ENCODE assay signal across 8 cellular contexts in genomic region chr4:185395956-185396723, GRCh38. TPM values are rescaled to one million over a fixed set of nuclear protein-coding genes. Genes with fewer than 3 reads are reported as not detected.
DNase-seq lines count a peak whose midpoint lies in the region; ATAC-seq, FAIRE-seq and TF ChIP-seq lines count a peak whose summit lies in the region.

No MANE protein-coding gene starts in this region.

- no peaks in the 10 kb centered on the region for H3K9me3 ChIP-seq in heart right ventricle
- H3K9me3 ChIP-seq in upper lobe of left lung: no peaks in the 10 kb centered on the region

- H3K4me1 ChIP-seq in heart right ventricle (peaks cover 7 to 47% (median 43%) of the 10 kb centered on the region in 9 donors), upper lobe of left lung (peaks cover 12 to 27% (median 17%) of the 10 kb centered on the region in 4 donors)

- TF ChIP-seq EP300 in upper lobe of left lung (IDR thresholded peaks at IDR 0.05): peak in 2 of 4 donors; percentile 2 to 45

- WGBS in adipose tissue, 3 donors: 0% methylated on average over 91 to 98 of the region's 98 CpGs
- 0 to 1% methylated on average over 98 of the region's 98 CpGs for WGBS in heart right ventricle, 2 donors
- WGBS in upper lobe of left lung, 2 donors: 1% methylated on average over 18 to 46 of the region's 98 CpGs

- peak overlapping the region; percentile 58 to 83 (median 73) for H3K4me3 ChIP-seq in heart right ventricle
- peak overlapping the region; percentile 72 to 93 (median 81) for H3K4me3 ChIP-seq in upper lobe of left lung

- intact Hi-C loops in heart right ventricle (cut with DNase I) (loop anchor here in 8 of 10 donors (2.0 to 10.0 kb wide), 8 partner anchors 29 to 209 kb away; partner anchors contain the start of genes CFAP97 (in 3 of the 8), CCDC110 (in 1 of the 8), SNX25 (in 1 of the 8) and UFSP2 (in 1 of the 8)), posterior cingulate gyrus (cut with DNase I) (loop anchor here (2.0 to 10.0 kb wide), 3 partner anchors 75 to 194 kb away; partner anchors contain the start of genes CCDC110 and CFAP97)

- TF ChIP-seq CTCF in heart right ventricle (IDR thresholded peaks at IDR 0.05) (no peak), upper lobe of left lung (IDR thresholded peaks at IDR 0.05) (peak in 3 of 6 experiments; percentile 17 to 27 (median 26))

- H3K27ac ChIP-seq in adipose tissue (ENCODE audit: low read depth, low read length) (peak overlapping the region; percentile 98), heart right ventricle (peak overlapping the region; percentile 98 to 100 (median 99)), upper lobe of left lung (peak overlapping the region; percentile 98 to 99 (median 98))

- no peaks in the 10 kb centered on the region for H3K27me3 ChIP-seq in heart right ventricle
- H3K27me3 ChIP-seq in upper lobe of left lung: no peaks in the 10 kb centered on the region

- peak; percentile 97 for FAIRE-seq in GM12891 (lab: Jason Lieb, UNC)

- TF ChIP-seq POLR2A in GM12891 (IDR thresholded peaks at IDR 0.05; ENCODE audit: low read depth, low read length) (peak; percentile 67; the same call in 1 of the 2 replicates), upper lobe of left lung (IDR thresholded peaks at IDR 0.05) (peak in 3 of 4 donors; percentile 69 to 89 (median 79))

- H3K36me3 ChIP-seq in heart right ventricle: peaks cover 0 to 29% (median 6%) of the 10 kb centered on the region in 9 donors
- peaks cover 0 to 10% (median 3%) of the 10 kb centered on the region in 4 donors for H3K36me3 ChIP-seq in upper lobe of left lung

- peak; percentile 79 for ATAC-seq in HG02798 (IDR thresholded peaks at IDR 0.05; ENCODE audit: poor library complexity, unreplicated experiment)
- ATAC-seq in heart right ventricle: peak; percentile 96 to 99 (median 97)
- ATAC-seq in upper lobe of left lung (ENCODE audit: low FRiP score in 2 of 2): peak; percentile 98 to 99

- DNase-seq in GM12891 (ENCODE audit: insufficient read length, low spot score) (peak; percentile 91), NCI-H1417 treated with DMSO at 0.1 percent for 48 hours (lab: John Stamatoyannopoulos, UW) (peak; percentile 71), SW 1271 (lab: John Stamatoyannopoulos, UW) (peak; percentile 62 to 83), heart right ventricle (peak; percentile 96 to 98), posterior cingulate gyrus (peak; percentile 93 to 100 (median 97)), upper lobe of left lung (peak; percentile 96 to 100)

TF ChIP-seq in GM12891, 5 proteins besides CTCF, POLR2A, EP300 and RAD21:
- TF ChIP-seq POU2F2 (IDR thresholded peaks at IDR 0.05; ENCODE audit: low read depth, low read length) (0 out of 2 replicates have a peak, but pooled peaks have one; percentile 17), POLR2AphosphoS5 (IDR thresholded peaks at IDR 0.05; ENCODE audit: low read depth, low read length) (peak; percentile 81; the same call in 1 of the 2 replicates), PAX5 (IDR thresholded peaks at IDR 0.05; ENCODE audit: insufficient read depth, low read length, severe bottlenecking) (no peak), TAF1 (IDR thresholded peaks at IDR 0.05; ENCODE audit: low read depth, low read length) (peak; percentile 10; the same call in 1 of the 2 replicates)

RNA-seq across cellular contexts. Expression of gene LRP2BP, which starts 0.4 kb away (rescaled TPM):
- polyA plus RNA-seq in GM12891 (2012; ENCODE audit: low read depth, missing spikeins): 3.1 TPM
- polyA plus RNA-seq in adipose tissue (under 1 TPM; 0.22 to 0.78 (median 0.34) TPM), heart right ventricle (1 to 10 TPM; 1.0 to 2.4 TPM)
- total RNA-seq in heart right ventricle (1 to 10 TPM; 1.5 to 6.1 (median 2.3) TPM), upper lobe of left lung (1 to 10 TPM in 4 of 6 donors, under 1 TPM in 2; 0.40 to 4.7 (median 1.3) TPM)

RNA-seq across cellular contexts. Expression of gene ANKRD37, which starts 0.5 kb away (rescaled TPM):
- 183 TPM for polyA plus RNA-seq in GM12891 (2012; ENCODE audit: low read depth, missing spikeins)
- polyA plus RNA-seq in adipose tissue (10 to 100 TPM; 17.2 to 65.7 (median 20.4) TPM), heart right ventricle (10 to 100 TPM; 10.0 to 28.6 TPM)
- total RNA-seq in heart right ventricle (10 to 100 TPM in 9 of 10 donors, 1 to 10 TPM in 1; 7.6 to 27.0 (median 13.7) TPM), upper lobe of left lung (10 to 100 TPM in 3 of 6 donors, 1 to 10 TPM in 3; 4.4 to 17.4 (median 10.4) TPM)

RNA-seq across cellular contexts. Expression of gene UFSP2, which starts 29.6 kb away (rescaled TPM):
- 21.2 TPM for polyA plus RNA-seq in GM12891 (2012; ENCODE audit: low read depth, missing spikeins)
- polyA plus RNA-seq in adipose tissue: 10 to 100 TPM; 18.2 to 36.2 (median 25.7) TPM
- total RNA-seq in heart right ventricle: 10 to 100 TPM; 29.4 to 52.4 (median 43.7) TPM
- 10 to 100 TPM; 16.5 to 28.6 TPM for polyA plus RNA-seq in heart right ventricle
- 10 to 100 TPM; 14.1 to 44.0 (median 25.7) TPM for total RNA-seq in upper lobe of left lung

Comparison
In these comparisons a context has a peak if more than half of its experiments do, and no peak if none do; other contexts are left out.
1. Peak in every context shown above with its lines: DNase-seq, ATAC-seq, H3K4me3 ChIP-seq and H3K27ac ChIP-seq.